In genomic region chr6:3906191-3907019, GRCh38 we compare ENCODE assay signal across 1 cellular context.
TF ChIP-seq lines count a peak whose summit lies in the region.

No MANE protein-coding gene starts in this region.

TF ChIP-seq in HepG2, 621 proteins besides CTCF, POLR2A, EP300 and RAD21 (continued from another document and continues in another):
- TF ChIP-seq AKAP8 (CRISPR knock-in tag; IDR thresholded peaks at IDR 0.05) (no peak), KDM6A (CRISPR knock-in tag; IDR thresholded peaks at IDR 0.05; ENCODE audit: low read depth) (peak; percentile 96), MED1 (CRISPR knock-in tag; IDR thresholded peaks at IDR 0.05) (peak; percentile 92), CBX2 (IDR thresholded peaks at IDR 0.05; ENCODE audit: low read depth, low read length) (no peak), CBX2 (CRISPR knock-in tag; IDR thresholded peaks at IDR 0.05; ENCODE audit: low read depth) (no peak; the same call in 1 of the 2 replicates), PBX2 (CRISPR knock-in tag; IDR thresholded peaks at IDR 0.05) (no peak), XBP1 (CRISPR knock-in tag; IDR thresholded peaks at IDR 0.05) (peak; percentile 90; the same call in 1 of the 2 replicates), ERF (CRISPR knock-in tag; IDR thresholded peaks at IDR 0.05) (peak; percentile 92), RNF2 (conservative IDR thresholded peaks at IDR 0.05; ENCODE audit: low read depth) (peak; percentile 81), ZNF552 (CRISPR knock-in tag; IDR thresholded peaks at IDR 0.05; ENCODE audit: borderline replicate concordance) (peak; percentile 76; the same call in 1 of the 2 replicates), DMTF1 (CRISPR knock-in tag; IDR thresholded peaks at IDR 0.05) (peak; percentile 29; the same call in 1 of the 2 replicates), ZNF441 (CRISPR knock-in tag; IDR thresholded peaks at IDR 0.05; ENCODE audit: borderline replicate concordance) (peak; percentile 77), ARID3A (IDR thresholded peaks at IDR 0.05; ENCODE audit: low read depth, low read length) (no peak), ZNF318 (CRISPR knock-in tag; IDR thresholded peaks at IDR 0.05) (no peak), ZSCAN9 (CRISPR knock-in tag; IDR thresholded peaks at IDR 0.05; ENCODE audit: borderline replicate concordance) (peak; percentile 95; the same call in 1 of the 2 replicates), PTBP1 (IDR thresholded peaks at IDR 0.05; ENCODE audit: low read depth, low read length, poor library complexity, severe bottlenecking) (no peak), MLXIP (CRISPR knock-in tag; IDR thresholded peaks at IDR 0.05; ENCODE audit: borderline replicate concordance) (peak; percentile 79; the same call in 1 of the 2 replicates), ZNF501 (CRISPR knock-in tag; IDR thresholded peaks at IDR 0.05) (peak; percentile 94), SP140L (CRISPR knock-in tag; IDR thresholded peaks at IDR 0.05; ENCODE audit: borderline replicate concordance) (peak; percentile 80; the same call in 1 of the 2 replicates), ZNF121 (CRISPR knock-in tag; IDR thresholded peaks at IDR 0.05) (no peak; the same call in 1 of the 2 replicates), ZNF75D (CRISPR knock-in tag; IDR thresholded peaks at IDR 0.05; ENCODE audit: borderline replicate concordance) (no peak; the same call in 1 of the 2 replicates), JDP2 (CRISPR knock-in tag; IDR thresholded peaks at IDR 0.05; ENCODE audit: borderline replicate concordance) (no peak), NR2F2 (IDR thresholded peaks at IDR 0.05; ENCODE audit: borderline replicate concordance, low read depth) (no peak), EEA1 (CRISPR knock-in tag; IDR thresholded peaks at IDR 0.05; ENCODE audit: borderline replicate concordance) (no peak), FIP1L1 (IDR thresholded peaks at IDR 0.05; ENCODE audit: borderline replicate concordance, insufficient read depth, low read depth, low read length) (no peak), ASH2L (IDR thresholded peaks at IDR 0.05; ENCODE audit: insufficient read length, low read depth, low read length) (peak; percentile 97), MBNL3 (CRISPR knock-in tag; conservative IDR thresholded peaks at IDR 0.05) (no peak), ZNF350 (CRISPR knock-in tag; IDR thresholded peaks at IDR 0.05; ENCODE audit: borderline replicate concordance, low read depth) (no peak; the same call in 1 of the 2 replicates), BRF2 (CRISPR knock-in tag; IDR thresholded peaks at IDR 0.05) (0 out of 2 replicates have a peak, but pooled peaks have one; percentile 55), TCF7 (IDR thresholded peaks at IDR 0.05; ENCODE audit: low read depth) (peak; percentile 68), RFX1 (IDR thresholded peaks at IDR 0.05) (no peak), NFIC (IDR thresholded peaks at IDR 0.05; ENCODE audit: low read length) (peak; percentile 76), ETV5 (CRISPR knock-in tag; IDR thresholded peaks at IDR 0.05; ENCODE audit: borderline replicate concordance) (peak; percentile 58; the same call in 1 of the 2 replicates), ZNF574 (CRISPR knock-in tag; IDR thresholded peaks at IDR 0.05) (peak; percentile 84), MTF2 (CRISPR knock-in tag; IDR thresholded peaks at IDR 0.05; ENCODE audit: borderline replicate concordance) (no peak), BORCS8-MEF2B (CRISPR knock-in tag; IDR thresholded peaks at IDR 0.05) (no peak; the same call in 1 of the 2 replicates), SMAD9 (CRISPR knock-in tag; IDR thresholded peaks at IDR 0.05) (no peak; the same call in 1 of the 2 replicates), CREM (IDR thresholded peaks at IDR 0.05) (peak; percentile 38; the same call in 1 of the 2 replicates), CREM (CRISPR knock-in tag; IDR thresholded peaks at IDR 0.05) (no peak), ZNF33B (CRISPR knock-in tag; IDR thresholded peaks at IDR 0.05) (peak; percentile 77)
